In genomic region chr5:145408048-145408341, GRCh38 we compare ENCODE assay signal across 14 cellular contexts.
DNase-seq lines count a peak whose midpoint lies in the region; ATAC-seq lines count a peak whose summit lies in the region.
"Had no signal": no experiment of that assay in that cellular context is flagged by ENCODE, and none has a peak within 500 bp of the region (broad histone marks: within the 10 kb centered on the region; RNA-seq: fewer than 3 reads in every experiment).

No MANE protein-coding gene starts in this region.

- DNase-seq in MV-4-11 (lab: John Stamatoyannopoulos, UW) (peak; percentile 4), H7 (no peak), left ventricle myocardium superior (no peak), SHP77 treated with DMSO at 0.1 percent for 48 hours (lab: John Stamatoyannopoulos, UW) (no peak), DMS153 treated with DMSO at 0.1 percent for 48 hours (lab: John Stamatoyannopoulos, UW; ENCODE audit: unreplicated experiment) (no peak)
- DNase-seq: activated T-cell treated with anti-CD3 and anti-CD28 coated beads, Interleukin-2, amount 50 U/mL, for 4 hours; amygdala; HFFc6; NCI-H524 treated with DMSO at 0.1 percent for 48 hours; T-helper 1 cell had no signal

- intact Hi-C loops in left ventricle myocardium superior (cut with micrococcal nuclease): no loop called here

- H3K36me3 ChIP-seq in H7 (replicated peaks; ENCODE audit: control insufficient read depth, insufficient read depth, low read length): no peaks in the 10 kb centered on the region
- H3K36me3 ChIP-seq: neural progenitor cell had no signal

- ATAC-seq in GM18909 (IDR thresholded peaks at IDR 0.05; ENCODE audit: poor library complexity, unreplicated experiment) (peak; percentile 60), GM21723 (IDR thresholded peaks at IDR 0.05; ENCODE audit: unreplicated experiment) (peak; percentile 77), HG03095 (IDR thresholded peaks at IDR 0.05; ENCODE audit: unreplicated experiment) (peak; percentile 74), left ventricle myocardium superior (no peak)
- ATAC-seq: activated T-cell treated with anti-CD3 and anti-CD28 coated beads, Interleukin-2, amount 50 U/mL, for 4 hours had no signal

- no peak overlapping the region for H3K4me3 ChIP-seq in H7 (ENCODE audit: insufficient read depth, low read depth, low read length)
- H3K4me3 ChIP-seq: neural progenitor cell had no signal

- H3K27me3 ChIP-seq in H7 (ENCODE audit: control insufficient read depth, insufficient read depth, low read length): no peaks in the 10 kb centered on the region
- H3K27me3 ChIP-seq: neural progenitor cell had no signal
